Comparison of ENCODE assay signal across 1 cellular context in the genomic region with DNA sequence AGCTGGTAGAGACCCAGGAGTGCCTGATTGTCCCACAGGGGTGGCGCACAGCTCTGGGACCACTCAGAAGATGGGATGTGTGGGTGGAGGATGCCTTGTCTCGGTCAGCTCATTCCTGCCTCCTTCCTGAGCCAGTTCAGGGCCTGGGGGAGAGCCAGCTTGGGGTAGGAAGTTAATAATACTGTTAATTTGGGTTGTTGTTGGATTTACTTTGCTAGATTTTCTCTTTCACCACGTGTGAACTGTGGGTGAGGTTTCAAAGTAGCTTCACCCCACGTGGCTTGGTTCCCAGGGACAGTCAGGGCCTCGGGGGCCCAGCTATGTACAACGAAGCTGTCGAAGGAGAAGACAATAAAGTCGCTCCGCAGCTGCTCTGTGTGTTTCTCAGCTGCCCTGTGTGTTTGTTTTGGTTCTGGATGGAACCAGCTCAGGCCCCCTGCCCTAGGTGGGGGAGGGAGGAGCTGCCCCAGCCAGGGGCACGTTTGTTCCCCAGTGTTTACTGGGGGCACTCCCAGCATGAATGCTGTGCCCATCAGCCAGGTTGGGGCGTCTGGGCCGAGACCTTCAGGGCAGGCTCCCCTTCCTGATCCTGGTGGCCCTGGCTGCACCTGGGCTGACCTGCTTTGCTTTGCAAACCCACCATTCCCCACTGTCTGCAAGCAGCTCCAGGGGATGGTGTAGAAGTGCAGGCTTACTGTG.
TF ChIP-seq lines count a peak whose summit lies in the region.

No MANE protein-coding gene starts in this region.

TF ChIP-seq in H1, 55 proteins besides CTCF, POLR2A, EP300 and RAD21:
- TF ChIP-seq GABPA (IDR thresholded peaks at IDR 0.05; ENCODE audit: borderline replicate concordance, insufficient read depth, low read length) (no peak), JUND (IDR thresholded peaks at IDR 0.05; ENCODE audit: low read length) (no peak), CHD1 (IDR thresholded peaks at IDR 0.05; ENCODE audit: low read depth, low read length) (no peak)
TF ChIP-seq in H1: peak in this region for 0.
